Comparison of ENCODE assay signal across 1 cellular context in the genomic region with DNA sequence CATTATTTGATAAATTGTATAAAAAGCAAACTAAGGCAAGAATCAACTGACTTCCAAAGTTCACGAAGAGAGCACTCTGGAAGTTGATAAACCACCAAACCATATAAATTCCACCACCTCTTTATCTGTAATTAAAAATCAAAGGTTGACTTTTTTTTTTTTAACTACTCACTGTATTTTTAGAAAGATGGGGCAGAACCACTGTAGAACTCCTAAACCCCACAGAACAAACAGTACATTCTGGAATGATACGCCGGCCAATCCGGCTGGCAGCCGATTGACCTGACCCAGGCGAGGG.
TF ChIP-seq lines count a peak whose summit lies in the region.

No MANE protein-coding gene starts in this region.

TF ChIP-seq in SK-N-SH, 30 proteins besides CTCF, POLR2A, EP300 and RAD21 (continued from another document):
- TF ChIP-seq, protein P1, sequence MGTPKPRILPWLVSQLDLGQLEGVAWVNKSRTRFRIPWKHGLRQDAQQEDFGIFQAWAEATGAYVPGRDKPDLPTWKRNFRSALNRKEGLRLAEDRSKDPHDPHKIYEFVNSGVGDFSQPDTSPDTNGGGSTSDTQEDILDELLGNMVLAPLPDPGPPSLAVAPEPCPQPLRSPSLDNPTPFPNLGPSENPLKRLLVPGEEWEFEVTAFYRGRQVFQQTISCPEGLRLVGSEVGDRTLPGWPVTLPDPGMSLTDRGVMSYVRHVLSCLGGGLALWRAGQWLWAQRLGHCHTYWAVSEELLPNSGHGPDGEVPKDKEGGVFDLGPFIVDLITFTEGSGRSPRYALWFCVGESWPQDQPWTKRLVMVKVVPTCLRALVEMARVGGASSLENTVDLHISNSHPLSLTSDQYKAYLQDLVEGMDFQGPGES (IDR thresholded peaks at IDR 0.05; ENCODE audit: low read depth, low read length): no peak
- TF ChIP-seq, protein P2, sequence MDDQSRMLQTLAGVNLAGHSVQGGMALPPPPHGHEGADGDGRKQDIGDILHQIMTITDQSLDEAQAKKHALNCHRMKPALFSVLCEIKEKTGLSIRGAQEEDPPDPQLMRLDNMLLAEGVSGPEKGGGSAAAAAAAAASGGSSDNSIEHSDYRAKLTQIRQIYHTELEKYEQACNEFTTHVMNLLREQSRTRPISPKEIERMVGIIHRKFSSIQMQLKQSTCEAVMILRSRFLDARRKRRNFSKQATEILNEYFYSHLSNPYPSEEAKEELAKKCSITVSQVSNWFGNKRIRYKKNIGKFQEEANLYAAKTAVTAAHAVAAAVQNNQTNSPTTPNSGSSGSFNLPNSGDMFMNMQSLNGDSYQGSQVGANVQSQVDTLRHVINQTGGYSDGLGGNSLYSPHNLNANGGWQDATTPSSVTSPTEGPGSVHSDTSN (IDR thresholded peaks at IDR 0.05): no peak
- TF ChIP-seq JUND (IDR thresholded peaks at IDR 0.05) (no peak), GABPA (IDR thresholded peaks at IDR 0.05; ENCODE audit: low read depth) (no peak), CHD2 (IDR thresholded peaks at IDR 0.05; ENCODE audit: low read length, partially characterized antibody) (no peak), YY1 (IDR thresholded peaks at IDR 0.05; ENCODE audit: low read depth) (no peak), TAF1 (IDR thresholded peaks at IDR 0.05; ENCODE audit: borderline replicate concordance, low read depth, low read length) (no peak), NRF1 (IDR thresholded peaks at IDR 0.05; ENCODE audit: low read depth, low read length) (no peak)
- TF ChIP-seq, protein P3, sequence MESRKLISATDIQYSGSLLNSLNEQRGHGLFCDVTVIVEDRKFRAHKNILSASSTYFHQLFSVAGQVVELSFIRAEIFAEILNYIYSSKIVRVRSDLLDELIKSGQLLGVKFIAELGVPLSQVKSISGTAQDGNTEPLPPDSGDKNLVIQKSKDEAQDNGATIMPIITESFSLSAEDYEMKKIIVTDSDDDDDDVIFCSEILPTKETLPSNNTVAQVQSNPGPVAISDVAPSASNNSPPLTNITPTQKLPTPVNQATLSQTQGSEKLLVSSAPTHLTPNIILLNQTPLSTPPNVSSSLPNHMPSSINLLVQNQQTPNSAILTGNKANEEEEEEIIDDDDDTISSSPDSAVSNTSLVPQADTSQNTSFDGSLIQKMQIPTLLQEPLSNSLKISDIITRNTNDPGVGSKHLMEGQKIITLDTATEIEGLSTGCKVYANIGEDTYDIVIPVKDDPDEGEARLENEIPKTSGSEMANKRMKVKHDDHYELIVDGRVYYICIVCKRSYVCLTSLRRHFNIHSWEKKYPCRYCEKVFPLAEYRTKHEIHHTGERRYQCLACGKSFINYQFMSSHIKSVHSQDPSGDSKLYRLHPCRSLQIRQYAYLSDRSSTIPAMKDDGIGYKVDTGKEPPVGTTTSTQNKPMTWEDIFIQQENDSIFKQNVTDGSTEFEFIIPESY (IDR thresholded peaks at IDR 0.05; ENCODE audit: borderline replicate concordance, low read depth): no peak
